1 cellular context compared by ENCODE assay signal in genomic region chr13:72545030-72545719, GRCh38.
A peak's percentile ranks its signal among the peaks of the same experiment; 100 is the strongest.
TF ChIP-seq lines count a peak whose summit lies in the region.

No MANE protein-coding gene starts in this region.

TF ChIP-seq in HepG2, 621 proteins besides CTCF, POLR2A, EP300 and RAD21 (continued from another document and continues in another):
- TF ChIP-seq ZKSCAN1 (IDR thresholded peaks at IDR 0.05; ENCODE audit: low read length): peak; percentile 48; the same call in 1 of the 2 replicates
- TF ChIP-seq ZNF3 (CRISPR knock-in tag; IDR thresholded peaks at IDR 0.05): peak; percentile 61; the same call in 1 of the 2 replicates
- no peak for TF ChIP-seq SMARCC2 (IDR thresholded peaks at IDR 0.05)
- TF ChIP-seq HNRNPH1 (optimal IDR thresholded peaks at IDR 0.05; ENCODE audit: low read depth, low read length): no peak
- TF ChIP-seq, protein P1, sequence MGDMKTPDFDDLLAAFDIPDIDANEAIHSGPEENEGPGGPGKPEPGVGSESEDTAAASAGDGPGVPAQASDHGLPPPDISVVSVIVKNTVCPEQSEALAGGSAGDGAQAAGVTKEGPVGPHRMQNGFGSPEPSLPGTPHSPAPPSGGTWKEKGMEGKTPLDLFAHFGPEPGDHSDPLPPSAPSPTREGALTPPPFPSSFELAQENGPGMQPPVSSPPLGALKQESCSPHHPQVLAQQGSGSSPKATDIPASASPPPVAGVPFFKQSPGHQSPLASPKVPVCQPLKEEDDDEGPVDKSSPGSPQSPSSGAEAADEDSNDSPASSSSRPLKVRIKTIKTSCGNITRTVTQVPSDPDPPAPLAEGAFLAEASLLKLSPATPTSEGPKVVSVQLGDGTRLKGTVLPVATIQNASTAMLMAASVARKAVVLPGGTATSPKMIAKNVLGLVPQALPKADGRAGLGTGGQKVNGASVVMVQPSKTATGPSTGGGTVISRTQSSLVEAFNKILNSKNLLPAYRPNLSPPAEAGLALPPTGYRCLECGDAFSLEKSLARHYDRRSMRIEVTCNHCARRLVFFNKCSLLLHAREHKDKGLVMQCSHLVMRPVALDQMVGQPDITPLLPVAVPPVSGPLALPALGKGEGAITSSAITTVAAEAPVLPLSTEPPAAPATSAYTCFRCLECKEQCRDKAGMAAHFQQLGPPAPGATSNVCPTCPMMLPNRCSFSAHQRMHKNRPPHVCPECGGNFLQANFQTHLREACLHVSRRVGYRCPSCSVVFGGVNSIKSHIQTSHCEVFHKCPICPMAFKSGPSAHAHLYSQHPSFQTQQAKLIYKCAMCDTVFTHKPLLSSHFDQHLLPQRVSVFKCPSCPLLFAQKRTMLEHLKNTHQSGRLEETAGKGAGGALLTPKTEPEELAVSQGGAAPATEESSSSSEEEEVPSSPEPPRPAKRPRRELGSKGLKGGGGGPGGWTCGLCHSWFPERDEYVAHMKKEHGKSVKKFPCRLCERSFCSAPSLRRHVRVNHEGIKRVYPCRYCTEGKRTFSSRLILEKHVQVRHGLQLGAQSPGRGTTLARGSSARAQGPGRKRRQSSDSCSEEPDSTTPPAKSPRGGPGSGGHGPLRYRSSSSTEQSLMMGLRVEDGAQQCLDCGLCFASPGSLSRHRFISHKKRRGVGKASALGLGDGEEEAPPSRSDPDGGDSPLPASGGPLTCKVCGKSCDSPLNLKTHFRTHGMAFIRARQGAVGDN (CRISPR knock-in tag; IDR thresholded peaks at IDR 0.05): no peak
- TF ChIP-seq PPARG (CRISPR knock-in tag; conservative IDR thresholded peaks at IDR 0.05): peak; percentile 71
- TF ChIP-seq, protein P2, sequence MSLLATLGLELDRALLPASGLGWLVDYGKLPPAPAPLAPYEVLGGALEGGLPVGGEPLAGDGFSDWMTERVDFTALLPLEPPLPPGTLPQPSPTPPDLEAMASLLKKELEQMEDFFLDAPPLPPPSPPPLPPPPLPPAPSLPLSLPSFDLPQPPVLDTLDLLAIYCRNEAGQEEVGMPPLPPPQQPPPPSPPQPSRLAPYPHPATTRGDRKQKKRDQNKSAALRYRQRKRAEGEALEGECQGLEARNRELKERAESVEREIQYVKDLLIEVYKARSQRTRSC (CRISPR knock-in tag; IDR thresholded peaks at IDR 0.05; ENCODE audit: low read depth): no peak
- TF ChIP-seq SRY (CRISPR knock-in tag; IDR thresholded peaks at IDR 0.05): no peak
- peak; percentile 91 for TF ChIP-seq ZFP36 (IDR thresholded peaks at IDR 0.05; ENCODE audit: borderline replicate concordance, low read depth, low read length, partially characterized antibody)
- no peak for TF ChIP-seq ZNF567 (CRISPR knock-in tag; IDR thresholded peaks at IDR 0.05; ENCODE audit: borderline replicate concordance)
- no peak for TF ChIP-seq PCBP1 (IDR thresholded peaks at IDR 0.05; ENCODE audit: borderline replicate concordance, low read depth, low read length)
- no peak for TF ChIP-seq ZNF34 (CRISPR knock-in tag; IDR thresholded peaks at IDR 0.05; ENCODE audit: borderline replicate concordance)
- TF ChIP-seq HOXA7 (CRISPR knock-in tag; IDR thresholded peaks at IDR 0.05): no peak
- TF ChIP-seq RAD51 (IDR thresholded peaks at IDR 0.05; ENCODE audit: borderline replicate concordance): no peak
- no peak for TF ChIP-seq ZNF446 (CRISPR knock-in tag; IDR thresholded peaks at IDR 0.05)
- TF ChIP-seq IKZF1 (IDR thresholded peaks at IDR 0.05): no peak
- TF ChIP-seq, protein P3, sequence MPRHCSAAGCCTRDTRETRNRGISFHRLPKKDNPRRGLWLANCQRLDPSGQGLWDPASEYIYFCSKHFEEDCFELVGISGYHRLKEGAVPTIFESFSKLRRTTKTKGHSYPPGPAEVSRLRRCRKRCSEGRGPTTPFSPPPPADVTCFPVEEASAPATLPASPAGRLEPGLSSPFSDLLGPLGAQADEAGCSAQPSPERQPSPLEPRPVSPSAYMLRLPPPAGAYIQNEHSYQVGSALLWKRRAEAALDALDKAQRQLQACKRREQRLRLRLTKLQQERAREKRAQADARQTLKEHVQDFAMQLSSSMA (CRISPR knock-in tag; IDR thresholded peaks at IDR 0.05): no peak
- no peak for TF ChIP-seq KDM4B (CRISPR knock-in tag; IDR thresholded peaks at IDR 0.05)
- TF ChIP-seq ZNF639 (CRISPR knock-in tag; conservative IDR thresholded peaks at IDR 0.05): no peak
- no peak for TF ChIP-seq ZNF562 (CRISPR knock-in tag; IDR thresholded peaks at IDR 0.05; ENCODE audit: borderline replicate concordance)
- TF ChIP-seq, protein P4, sequence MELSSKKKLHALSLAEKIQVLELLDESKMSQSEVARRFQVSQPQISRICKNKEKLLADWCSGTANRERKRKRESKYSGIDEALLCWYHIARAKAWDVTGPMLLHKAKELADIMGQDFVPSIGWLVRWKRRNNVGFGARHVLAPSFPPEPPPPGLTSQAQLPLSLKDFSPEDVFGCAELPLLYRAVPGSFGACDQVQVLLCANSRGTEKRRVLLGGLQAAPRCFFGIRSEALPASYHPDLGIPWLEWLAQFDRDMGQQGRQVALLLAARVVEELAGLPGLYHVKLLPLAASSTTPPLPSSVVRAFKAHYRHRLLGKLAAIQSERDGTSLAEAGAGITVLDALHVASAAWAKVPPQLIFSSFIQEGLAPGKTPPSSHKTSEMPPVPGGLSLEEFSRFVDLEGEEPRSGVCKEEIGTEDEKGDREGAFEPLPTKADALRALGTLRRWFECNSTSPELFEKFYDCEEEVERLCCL (CRISPR knock-in tag; IDR thresholded peaks at IDR 0.05; ENCODE audit: borderline replicate concordance): no peak
- TF ChIP-seq MBD4 (IDR thresholded peaks at IDR 0.05; ENCODE audit: borderline replicate concordance, low read length): no peak
- TF ChIP-seq, protein P5, sequence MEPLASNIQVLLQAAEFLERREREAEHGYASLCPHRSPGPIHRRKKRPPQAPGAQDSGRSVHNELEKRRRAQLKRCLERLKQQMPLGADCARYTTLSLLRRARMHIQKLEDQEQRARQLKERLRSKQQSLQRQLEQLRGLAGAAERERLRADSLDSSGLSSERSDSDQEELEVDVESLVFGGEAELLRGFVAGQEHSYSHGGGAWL (CRISPR knock-in tag; IDR thresholded peaks at IDR 0.05): no peak
- TF ChIP-seq, protein P6, sequence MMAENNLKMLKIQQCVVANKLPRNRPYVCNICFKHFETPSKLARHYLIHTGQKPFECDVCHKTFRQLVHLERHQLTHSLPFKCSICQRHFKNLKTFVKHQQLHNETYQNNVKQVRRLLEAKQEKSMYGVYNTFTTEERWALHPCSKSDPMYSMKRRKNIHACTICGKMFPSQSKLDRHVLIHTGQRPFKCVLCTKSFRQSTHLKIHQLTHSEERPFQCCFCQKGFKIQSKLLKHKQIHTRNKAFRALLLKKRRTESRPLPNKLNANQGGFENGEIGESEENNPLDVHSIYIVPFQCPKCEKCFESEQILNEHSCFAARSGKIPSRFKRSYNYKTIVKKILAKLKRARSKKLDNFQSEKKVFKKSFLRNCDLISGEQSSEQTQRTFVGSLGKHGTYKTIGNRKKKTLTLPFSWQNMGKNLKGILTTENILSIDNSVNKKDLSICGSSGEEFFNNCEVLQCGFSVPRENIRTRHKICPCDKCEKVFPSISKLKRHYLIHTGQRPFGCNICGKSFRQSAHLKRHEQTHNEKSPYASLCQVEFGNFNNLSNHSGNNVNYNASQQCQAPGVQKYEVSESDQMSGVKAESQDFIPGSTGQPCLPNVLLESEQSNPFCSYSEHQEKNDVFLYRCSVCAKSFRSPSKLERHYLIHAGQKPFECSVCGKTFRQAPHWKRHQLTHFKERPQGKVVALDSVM (CRISPR knock-in tag; IDR thresholded peaks at IDR 0.05): no peak
- TF ChIP-seq ZBTB26 (CRISPR knock-in tag; IDR thresholded peaks at IDR 0.05; ENCODE audit: borderline replicate concordance): no peak
- no peak for TF ChIP-seq ZNF496 (CRISPR knock-in tag; IDR thresholded peaks at IDR 0.05; ENCODE audit: insufficient replicate concordance)
- TF ChIP-seq, protein P7, sequence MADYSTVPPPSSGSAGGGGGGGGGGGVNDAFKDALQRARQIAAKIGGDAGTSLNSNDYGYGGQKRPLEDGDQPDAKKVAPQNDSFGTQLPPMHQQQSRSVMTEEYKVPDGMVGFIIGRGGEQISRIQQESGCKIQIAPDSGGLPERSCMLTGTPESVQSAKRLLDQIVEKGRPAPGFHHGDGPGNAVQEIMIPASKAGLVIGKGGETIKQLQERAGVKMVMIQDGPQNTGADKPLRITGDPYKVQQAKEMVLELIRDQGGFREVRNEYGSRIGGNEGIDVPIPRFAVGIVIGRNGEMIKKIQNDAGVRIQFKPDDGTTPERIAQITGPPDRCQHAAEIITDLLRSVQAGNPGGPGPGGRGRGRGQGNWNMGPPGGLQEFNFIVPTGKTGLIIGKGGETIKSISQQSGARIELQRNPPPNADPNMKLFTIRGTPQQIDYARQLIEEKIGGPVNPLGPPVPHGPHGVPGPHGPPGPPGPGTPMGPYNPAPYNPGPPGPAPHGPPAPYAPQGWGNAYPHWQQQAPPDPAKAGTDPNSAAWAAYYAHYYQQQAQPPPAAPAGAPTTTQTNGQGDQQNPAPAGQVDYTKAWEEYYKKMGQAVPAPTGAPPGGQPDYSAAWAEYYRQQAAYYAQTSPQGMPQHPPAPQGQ (CRISPR knock-in tag; IDR thresholded peaks at IDR 0.05; ENCODE audit: borderline replicate concordance): no peak
- peak; percentile 29 for TF ChIP-seq TBL1XR1 (IDR thresholded peaks at IDR 0.05; ENCODE audit: borderline replicate concordance, low read length, partially characterized antibody)
- no peak for TF ChIP-seq PAX8 (CRISPR knock-in tag; IDR thresholded peaks at IDR 0.05; ENCODE audit: borderline replicate concordance)
- TF ChIP-seq RELA (CRISPR knock-in tag; IDR thresholded peaks at IDR 0.05): no peak
- TF ChIP-seq GABPA (IDR thresholded peaks at IDR 0.05; ENCODE audit: low read depth, low read length): no peak
- TF ChIP-seq GABPA (CRISPR knock-in tag; IDR thresholded peaks at IDR 0.05; ENCODE audit: low read depth): peak; percentile 63
- TF ChIP-seq PBX3 (CRISPR knock-in tag; IDR thresholded peaks at IDR 0.05; ENCODE audit: borderline replicate concordance): no peak
- TF ChIP-seq SNRNP70 (IDR thresholded peaks at IDR 0.05; ENCODE audit: low read depth, low read length): no peak
- no peak; the same call in 1 of the 2 replicates for TF ChIP-seq KDM5A (IDR thresholded peaks at IDR 0.05; ENCODE audit: borderline replicate concordance, low read length)
- no peak for TF ChIP-seq ZNF550 (CRISPR knock-in tag; IDR thresholded peaks at IDR 0.05; ENCODE audit: borderline replicate concordance)
- TF ChIP-seq CCDC6 (CRISPR knock-in tag; IDR thresholded peaks at IDR 0.05): no peak
- no peak for TF ChIP-seq MTF1 (CRISPR knock-in tag; IDR thresholded peaks at IDR 0.05)
- TF ChIP-seq ZNF747 (CRISPR knock-in tag; IDR thresholded peaks at IDR 0.05; ENCODE audit: borderline replicate concordance): no peak
- TF ChIP-seq PHF21A (CRISPR knock-in tag; IDR thresholded peaks at IDR 0.05): peak; percentile 97
- TF ChIP-seq ZNF776 (CRISPR knock-in tag; IDR thresholded peaks at IDR 0.05): no peak
- TF ChIP-seq, protein P8, sequence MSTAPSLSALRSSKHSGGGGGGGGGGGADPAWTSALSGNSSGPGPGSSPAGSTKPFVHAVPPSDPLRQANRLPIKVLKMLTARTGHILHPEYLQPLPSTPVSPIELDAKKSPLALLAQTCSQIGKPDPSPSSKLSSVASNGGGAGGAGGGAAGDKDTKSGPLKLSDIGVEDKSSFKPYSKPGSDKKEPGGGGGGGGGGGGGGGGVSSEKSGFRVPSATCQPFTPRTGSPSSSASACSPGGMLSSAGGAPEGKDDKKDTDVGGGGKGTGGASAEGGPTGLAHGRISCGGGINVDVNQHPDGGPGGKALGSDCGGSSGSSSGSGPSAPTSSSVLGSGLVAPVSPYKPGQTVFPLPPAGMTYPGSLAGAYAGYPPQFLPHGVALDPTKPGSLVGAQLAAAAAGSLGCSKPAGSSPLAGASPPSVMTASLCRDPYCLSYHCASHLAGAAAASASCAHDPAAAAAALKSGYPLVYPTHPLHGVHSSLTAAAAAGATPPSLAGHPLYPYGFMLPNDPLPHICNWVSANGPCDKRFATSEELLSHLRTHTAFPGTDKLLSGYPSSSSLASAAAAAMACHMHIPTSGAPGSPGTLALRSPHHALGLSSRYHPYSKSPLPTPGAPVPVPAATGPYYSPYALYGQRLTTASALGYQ (CRISPR knock-in tag; IDR thresholded peaks at IDR 0.05): peak; percentile 83
- no peak for TF ChIP-seq NFRKB (IDR thresholded peaks at IDR 0.05)
- peak; percentile 20; the same call in 1 of the 2 replicates for TF ChIP-seq STAG1 (CRISPR knock-in tag; IDR thresholded peaks at IDR 0.05)
- TF ChIP-seq ZNF569 (CRISPR knock-in tag; IDR thresholded peaks at IDR 0.05; ENCODE audit: borderline replicate concordance): no peak
- TF ChIP-seq DDIT3 (CRISPR knock-in tag; IDR thresholded peaks at IDR 0.05): no peak
- no peak for TF ChIP-seq ZNF430 (CRISPR knock-in tag; IDR thresholded peaks at IDR 0.05)
- TF ChIP-seq ZNF660 (CRISPR knock-in tag; IDR thresholded peaks at IDR 0.05; ENCODE audit: borderline replicate concordance, low read depth): no peak
- TF ChIP-seq SALL1 (CRISPR knock-in tag; IDR thresholded peaks at IDR 0.05): peak; percentile 71; the same call in 1 of the 2 replicates
- TF ChIP-seq MYC (CRISPR knock-in tag; IDR thresholded peaks at IDR 0.05; ENCODE audit: borderline replicate concordance): no peak
